Comparison of ENCODE assay signal across 12 cellular contexts in genomic region chr1:47871799-47872353, GRCh38.
DNase-seq lines count a peak whose midpoint lies in the region; ATAC-seq and TF ChIP-seq lines count a peak whose summit lies in the region.
"Had no signal": no experiment of that assay in that cellular context is flagged by ENCODE, and none has a peak within 500 bp of the region (broad histone marks: within the 10 kb centered on the region; RNA-seq: fewer than 3 reads in every experiment).

No MANE protein-coding gene starts in this region.

- TF ChIP-seq CTCF in foreskin keratinocyte (conservative IDR thresholded peaks at IDR 0.05) = no peak

- H3K27me3 Mint-ChIP-seq in stimulated activated memory B cell treated with anti-CD40 and anti-IgM and Interleukin-4, amounts not matched to agents 10 μg/mL and 1 μg/mL and 100 μg/mL, for 72 hours = no peaks in the 10 kb centered on the region

- H3K4me3 Mint-ChIP-seq in stimulated activated memory B cell treated with anti-CD40 and anti-IgM and Interleukin-4, amounts not matched to agents 10 μg/mL and 1 μg/mL and 100 μg/mL, for 72 hours = no peak overlapping the region

- no peaks in the 10 kb centered on the region for H3K36me3 Mint-ChIP-seq in stimulated activated memory B cell treated with anti-CD40 and anti-IgM and Interleukin-4, amounts not matched to agents 10 μg/mL and 1 μg/mL and 100 μg/mL, for 72 hours

- H3K4me1 ChIP-seq in foreskin keratinocyte = peaks cover 11% of the 10 kb centered on the region

- H3K27ac Mint-ChIP-seq in stimulated activated memory B cell treated with anti-CD40 and anti-IgM and Interleukin-4, amounts not matched to agents 10 μg/mL and 1 μg/mL and 100 μg/mL, for 72 hours = no peak overlapping the region

- peak; percentile 53 for DNase-seq in activated effector memory CD4-positive, alpha-beta T cell treated with anti-CD3 and anti-CD28 coated beads, Interleukin-2, amount 50 U/mL, for 16 hours
- DNase-seq in activated effector memory CD4-positive, alpha-beta T cell treated with Interleukin-2 at 50 U/mL for 16 hours = no peak
- peak; percentile 63 for DNase-seq in NCI-H69 (lab: John Stamatoyannopoulos, UW)
- peak; percentile 72 to 87 for DNase-seq in foreskin keratinocyte
- DNase-seq in NCI-H2107 (lab: John Stamatoyannopoulos, UW) = no peak
- no peak for DNase-seq in GF-D8 (lab: John Stamatoyannopoulos, UW)
- no peak for DNase-seq in stimulated activated CD4-positive, alpha-beta T cell treated with anti-CD3 and anti-CD28 coated beads, Interleukin-4, amount 100 ng/mL, for 24 hours
- DNase-seq: hypothalamus, NCI-H1417, sigmoid colon, thyroid gland had no signal

- H3K27ac ChIP-seq in foreskin keratinocyte = no peak overlapping the region
- H3K27ac ChIP-seq: sigmoid colon, thyroid gland had no signal

- peak; percentile 97 for ATAC-seq in foreskin keratinocyte
- peak; percentile 5 for ATAC-seq in stimulated activated memory B cell treated with anti-CD40 and anti-IgM and Interleukin-4, amounts not matched to agents 10 μg/mL and 1 μg/mL and 100 μg/mL, for 72 hours

- H3K9me3 Mint-ChIP-seq in stimulated activated memory B cell treated with anti-CD40 and anti-IgM and Interleukin-4, amounts not matched to agents 10 μg/mL and 1 μg/mL and 100 μg/mL, for 72 hours = no peaks in the 10 kb centered on the region

- H3K27me3 ChIP-seq in foreskin keratinocyte = no peaks in the 10 kb centered on the region
- H3K27me3 ChIP-seq: sigmoid colon, thyroid gland had no signal

- no peaks in the 10 kb centered on the region for H3K4me1 Mint-ChIP-seq in stimulated activated memory B cell treated with anti-CD40 and anti-IgM and Interleukin-4, amounts not matched to agents 10 μg/mL and 1 μg/mL and 100 μg/mL, for 72 hours

Comparison
In these comparisons a context has a peak if more than half of its experiments do, and no peak if none do; other contexts are left out.
1. DNase-seq: peak in activated effector memory CD4-positive, alpha-beta T cell treated with anti-CD3 and anti-CD28 coated beads, Interleukin-2, amount 50 U/mL, for 16 hours (single experiment), NCI-H69 (single experiment) and foreskin keratinocyte (2 of 2); none in activated effector memory CD4-positive, alpha-beta T cell treated with Interleukin-2 at 50 U/mL for 16 hours (single experiment), NCI-H2107 (single experiment), GF-D8 (single experiment) and stimulated activated CD4-positive, alpha-beta T cell treated with anti-CD3 and anti-CD28 coated beads, Interleukin-4, amount 100 ng/mL, for 24 hours (single experiment).